Comparison of ENCODE assay signal across 8 cellular contexts in genomic region chr1:200816624-200817224, GRCh38. TPM values are rescaled to one million over a fixed set of nuclear protein-coding genes. Genes with fewer than 3 reads are reported as not detected.
"Had no signal": no experiment of that assay in that cellular context is flagged by ENCODE, and none has a peak within 500 bp of the region (broad histone marks: within the 10 kb centered on the region; RNA-seq: fewer than 3 reads in every experiment).

No MANE protein-coding gene starts in this region.

RNA-seq across cellular contexts. Expression of gene GPR25, which starts 56.1 kb away (rescaled TPM):
- total RNA-seq: LHCN-M2, NCI-H460, OCI-LY7, PC-9, Right ventricle myocardium inferior, RPMI7951, SJCRH30, SK-MEL-5 had no signal
